Comparison of ENCODE assay signal across 8 cellular contexts in the genomic region with DNA sequence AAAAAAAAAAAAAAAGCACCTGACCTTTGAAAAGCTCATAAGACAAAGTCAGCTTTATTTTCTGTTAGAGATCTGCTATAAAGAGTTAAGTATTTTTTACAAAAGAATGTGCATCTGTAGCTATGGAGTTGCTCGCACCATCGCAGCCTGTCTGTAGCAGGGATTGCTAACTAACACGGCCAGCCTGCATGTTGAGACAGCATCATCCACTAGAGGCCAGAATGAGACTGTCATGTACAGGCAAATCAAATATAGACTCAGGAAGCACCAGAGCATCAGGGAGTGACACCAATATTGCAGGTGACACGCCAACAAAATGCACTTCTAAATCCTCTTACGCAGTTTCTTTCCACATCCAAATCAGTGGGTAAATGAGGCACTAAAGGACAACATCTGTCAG.
DNase-seq lines count a peak whose midpoint lies in the region; ATAC-seq and TF ChIP-seq lines count a peak whose summit lies in the region.

No MANE protein-coding gene starts in this region.

- H3K27me3 Mint-ChIP-seq in neural crest cell (ENCODE audit: low read depth) = peaks cover 13% of the 10 kb centered on the region

- H3K4me3 ChIP-seq in AG10803 (ENCODE audit: low read length) (no peak overlapping the region), Peyer's patch (no peak overlapping the region), esophagus squamous epithelium (no peak overlapping the region)

- H3K4me3 Mint-ChIP-seq in neural crest cell = no peak overlapping the region

- peak; percentile 48 for DNase-seq in AG10803 (ENCODE audit: low read depth)
- peak; percentile 62 for DNase-seq in HT-29 (ENCODE audit: low spot score)
- peak in 1 of 3 donors; percentile 55 for DNase-seq in Peyer's patch
- DNase-seq in esophagus squamous epithelium (lab: John Stamatoyannopoulos, UW) = no peak
- DNase-seq in neural crest cell (ENCODE audit: low read depth, low spot score) = peak; percentile 22

- WGBS in esophagus squamous epithelium, 2 donors = 16 to 19% methylated on average over 5 of the region's 5 CpGs

- no peak overlapping the region for H3K27ac Mint-ChIP-seq in neural crest cell (ENCODE audit: unreplicated experiment)

- ATAC-seq in HG03378 (IDR thresholded peaks at IDR 0.05; ENCODE audit: unreplicated experiment) = no peak
- no peak for ATAC-seq in GM19023 (IDR thresholded peaks at IDR 0.05; ENCODE audit: unreplicated experiment)
- ATAC-seq in HG03442 (IDR thresholded peaks at IDR 0.05; ENCODE audit: unreplicated experiment) = no peak

- no peak overlapping the region for H3K27ac ChIP-seq in Peyer's patch
- no peak overlapping the region for H3K27ac ChIP-seq in esophagus squamous epithelium

- H3K36me3 ChIP-seq in Peyer's patch (no peaks in the 10 kb centered on the region), esophagus squamous epithelium (no peaks in the 10 kb centered on the region)

- no peaks in the 10 kb centered on the region for H3K36me3 Mint-ChIP-seq in neural crest cell (ENCODE audit: low read depth)

- no peaks in the 10 kb centered on the region for H3K27me3 ChIP-seq in Peyer's patch
- peaks cover 0 to 13% (median 0%) of the 10 kb centered on the region in 4 donors for H3K27me3 ChIP-seq in esophagus squamous epithelium

- no peaks in the 10 kb centered on the region for H3K4me1 ChIP-seq in Peyer's patch
- no peaks in the 10 kb centered on the region for H3K4me1 ChIP-seq in esophagus squamous epithelium

- peaks cover 4% of the 10 kb centered on the region for H3K9me3 Mint-ChIP-seq in neural crest cell

- no peak for TF ChIP-seq POLR2A in Peyer's patch (IDR thresholded peaks at IDR 0.05)
- TF ChIP-seq POLR2A in esophagus squamous epithelium (IDR thresholded peaks at IDR 0.05) = no peak

- intact Hi-C loops in esophagus squamous epithelium (cut with DNase I) = no loop called here

- no peaks in the 10 kb centered on the region for H3K9me3 ChIP-seq in Peyer's patch
- no peaks in the 10 kb centered on the region for H3K9me3 ChIP-seq in esophagus squamous epithelium

- TF ChIP-seq CTCF in AG10803 (conservative IDR thresholded peaks at IDR 0.05; ENCODE audit: low read length) = peak; percentile 59
- TF ChIP-seq CTCF in Peyer's patch (IDR thresholded peaks at IDR 0.05) = peak in 4 of 6 experiments; percentile 15 to 76 (median 70)
- TF ChIP-seq CTCF in esophagus squamous epithelium (IDR thresholded peaks at IDR 0.05) = peak in 5 of 6 experiments; percentile 35 to 57 (median 40)
- peak; percentile 67 for TF ChIP-seq CTCF in neural crest cell (conservative IDR thresholded peaks at IDR 0.05)

- H3K4me1 Mint-ChIP-seq in neural crest cell = peaks cover 8% of the 10 kb centered on the region
